Comparison of ENCODE assay signal across 18 cellular contexts in genomic region chr2:234745347-234745746, GRCh38.
DNase-seq lines count a peak whose midpoint lies in the region; ATAC-seq and TF ChIP-seq lines count a peak whose summit lies in the region.
"Had no signal": no experiment of that assay in that cellular context is flagged by ENCODE, and none has a peak within 500 bp of the region (broad histone marks: within the 10 kb centered on the region; RNA-seq: fewer than 3 reads in every experiment).

No MANE protein-coding gene starts in this region.

- TF ChIP-seq POLR2A in esophagus muscularis mucosa (IDR thresholded peaks at IDR 0.05; ENCODE audit: low read depth), result no peak
- no peak for TF ChIP-seq POLR2A in GM18505 (IDR thresholded peaks at IDR 0.05; ENCODE audit: borderline replicate concordance, extremely low read depth, insufficient read depth, insufficient read length)

- 73% methylated on average over 1 of the region's 1 CpG for WGBS in esophagus muscularis mucosa

- no peak for TF ChIP-seq EP300 in esophagus muscularis mucosa (IDR thresholded peaks at IDR 0.05)

- no peak for ATAC-seq in GM18505 (IDR thresholded peaks at IDR 0.05; ENCODE audit: unreplicated experiment)
- ATAC-seq: left lung had no signal

- no peaks in the 10 kb centered on the region for H3K9me3 ChIP-seq in esophagus muscularis mucosa
- H3K9me3 ChIP-seq: esophagus squamous epithelium, vagina had no signal

- DNase-seq in NCI-H69 (lab: John Stamatoyannopoulos, UW) (peak; percentile 5), esophagus muscularis mucosa (ENCODE audit: extremely low spot score) (peak; percentile 72), retinal pigment epithelial cell (ENCODE audit: low read depth) (no peak), NCI-H187 treated with DMSO at 0.1 percent for 48 hours (lab: John Stamatoyannopoulos, UW) (no peak), ecto neural progenitor cell (ENCODE audit: low spot score) (no peak)
- DNase-seq: activated CD4-positive, alpha-beta T cell treated with anti-CD3 and anti-CD28 coated beads, Interleukin-2, amount 50 U/mL, for 4 hours; CD8-positive, alpha-beta memory T cell; esophagus squamous epithelium; GM23248; hypothalamus; left lung; naive B cell; NCI-H1048; SHP77; T1000 had no signal

- H3K4me1 ChIP-seq in esophagus muscularis mucosa, result no peaks in the 10 kb centered on the region
- H3K4me1 ChIP-seq: esophagus squamous epithelium, left lung, vagina had no signal

- no peaks in the 10 kb centered on the region for H3K27me3 ChIP-seq in esophagus muscularis mucosa
- H3K27me3 ChIP-seq: left lung, vagina had no signal

- no peaks in the 10 kb centered on the region for H3K36me3 ChIP-seq in esophagus muscularis mucosa
- H3K36me3 ChIP-seq: esophagus squamous epithelium, left lung, vagina had no signal

- H3K27ac ChIP-seq in esophagus muscularis mucosa (replicated peaks in 1 of 4), result no peak overlapping the region
- H3K27ac ChIP-seq: esophagus squamous epithelium, GM23248, left lung, vagina had no signal

- H3K4me3 ChIP-seq in GM12875 (ENCODE audit: low read depth, low read length) (no peak overlapping the region), esophagus muscularis mucosa (no peak overlapping the region), retinal pigment epithelial cell (ENCODE audit: low read length) (no peak overlapping the region)
- H3K4me3 ChIP-seq: esophagus squamous epithelium, GM23248, left lung, vagina had no signal

- intact Hi-C loops in esophagus muscularis mucosa (cut with DNase I), result no loop called here

- TF ChIP-seq CTCF in GM12875 (IDR thresholded peaks at IDR 0.05; ENCODE audit: borderline replicate concordance, insufficient read depth, low read depth, low read length), result 0 out of 2 replicates have a peak, but pooled peaks have one; percentile 4
- no peak for TF ChIP-seq CTCF in esophagus muscularis mucosa (IDR thresholded peaks at IDR 0.05)
- TF ChIP-seq CTCF in retinal pigment epithelial cell (conservative IDR thresholded peaks at IDR 0.05; ENCODE audit: low read depth, low read length), result peak; percentile 20

Comparison
In these comparisons a context has a peak if more than half of its experiments do, and no peak if none do; other contexts are left out.
1. CTCF ChIP-seq: peak in GM12875 (single experiment) and retinal pigment epithelial cell (single experiment); none in esophagus muscularis mucosa (0 of 3).
2. DNase-seq: peak in NCI-H69 (single experiment) and esophagus muscularis mucosa (single experiment); none in retinal pigment epithelial cell (single experiment), NCI-H187 treated with DMSO at 0.1 percent for 48 hours (single experiment) and ecto neural progenitor cell (single experiment).